Comparison of ENCODE assay signal across 1 cellular context in genomic region chr2:43389581-43390466, GRCh38.
A peak's percentile ranks its signal among the peaks of the same experiment; 100 is the strongest.
TF ChIP-seq lines count a peak whose summit lies in the region.

No MANE protein-coding gene starts in this region.

TF ChIP-seq in HepG2, 621 proteins besides CTCF, POLR2A, EP300 and RAD21 (continued from another document and continues in another):
- TF ChIP-seq ZBED4 (CRISPR knock-in tag; IDR thresholded peaks at IDR 0.05; ENCODE audit: borderline replicate concordance) (peak; percentile 63; the same call in 1 of the 2 replicates), MXD3 (CRISPR knock-in tag; IDR thresholded peaks at IDR 0.05) (no peak), ZSCAN25 (CRISPR knock-in tag; IDR thresholded peaks at IDR 0.05) (peak; percentile 60; the same call in 1 of the 2 replicates), U2AF2 (IDR thresholded peaks at IDR 0.05; ENCODE audit: low read depth, low read length) (no peak), MTF2 (CRISPR knock-in tag; IDR thresholded peaks at IDR 0.05; ENCODE audit: borderline replicate concordance) (no peak), ZBTB1 (CRISPR knock-in tag; IDR thresholded peaks at IDR 0.05; ENCODE audit: borderline replicate concordance) (no peak), ZNF570 (CRISPR knock-in tag; IDR thresholded peaks at IDR 0.05; ENCODE audit: borderline replicate concordance) (no peak), BCLAF1 (IDR thresholded peaks at IDR 0.05) (no peak), ZNF550 (CRISPR knock-in tag; IDR thresholded peaks at IDR 0.05; ENCODE audit: borderline replicate concordance) (no peak), ZNF30 (CRISPR knock-in tag; IDR thresholded peaks at IDR 0.05) (no peak), BORCS8-MEF2B (CRISPR knock-in tag; IDR thresholded peaks at IDR 0.05) (peak; percentile 80; the same call in 1 of the 2 replicates), ZSCAN31 (CRISPR knock-in tag; IDR thresholded peaks at IDR 0.05; ENCODE audit: low read depth) (no peak), SMARCE1 (IDR thresholded peaks at IDR 0.05; ENCODE audit: borderline replicate concordance) (no peak), ZNF782 (CRISPR knock-in tag; IDR thresholded peaks at IDR 0.05; ENCODE audit: borderline replicate concordance) (no peak), ZNF549 (CRISPR knock-in tag; IDR thresholded peaks at IDR 0.05) (no peak), ATF7-NPFF (CRISPR knock-in tag; IDR thresholded peaks at IDR 0.05; ENCODE audit: low read depth) (no peak), NR1H2 (CRISPR knock-in tag; IDR thresholded peaks at IDR 0.05; ENCODE audit: borderline replicate concordance, low read depth) (no peak), CSRNP2 (CRISPR knock-in tag; conservative IDR thresholded peaks at IDR 0.05; ENCODE audit: low read depth) (no peak), ZNF788 (CRISPR knock-in tag; IDR thresholded peaks at IDR 0.05; ENCODE audit: borderline replicate concordance) (no peak), SRF (IDR thresholded peaks at IDR 0.05; ENCODE audit: low read depth, low read length) (no peak), ZNF652 (CRISPR knock-in tag; IDR thresholded peaks at IDR 0.05; ENCODE audit: borderline replicate concordance, low read depth) (peak; percentile 80), SNAPC2 (CRISPR knock-in tag; IDR thresholded peaks at IDR 0.05) (peak; percentile 55; the same call in 1 of the 2 replicates), POGZ (CRISPR knock-in tag; IDR thresholded peaks at IDR 0.05) (peak; percentile 60), ZNF558 (CRISPR knock-in tag; IDR thresholded peaks at IDR 0.05; ENCODE audit: borderline replicate concordance) (no peak), SRSF9 (IDR thresholded peaks at IDR 0.05; ENCODE audit: borderline replicate concordance, insufficient read depth, low read depth, low read length, poor library complexity, severe bottlenecking) (no peak), AHR (CRISPR knock-in tag; IDR thresholded peaks at IDR 0.05) (no peak), ZNF709 (CRISPR knock-in tag; IDR thresholded peaks at IDR 0.05) (0 out of 2 replicates have a peak, but pooled peaks have one; percentile 45), PCBP2 (optimal IDR thresholded peaks at IDR 0.05; ENCODE audit: low read depth, low read length, poor library complexity, severe bottlenecking) (no peak), ZNF160 (CRISPR knock-in tag; IDR thresholded peaks at IDR 0.05) (no peak; the same call in 1 of the 2 replicates), ZNF615 (CRISPR knock-in tag; IDR thresholded peaks at IDR 0.05; ENCODE audit: borderline replicate concordance) (no peak), TOPORS (CRISPR knock-in tag; IDR thresholded peaks at IDR 0.05) (peak; percentile 59; the same call in 1 of the 2 replicates), ATF7 (IDR thresholded peaks at IDR 0.05) (no peak), ATF7 (CRISPR knock-in tag; IDR thresholded peaks at IDR 0.05) (no peak), ZUFSP (CRISPR knock-in tag; IDR thresholded peaks at IDR 0.05; ENCODE audit: borderline replicate concordance) (no peak), MXI1 (IDR thresholded peaks at IDR 0.05; ENCODE audit: borderline replicate concordance, low read depth, low read length) (no peak), ZNF616 (CRISPR knock-in tag; IDR thresholded peaks at IDR 0.05; ENCODE audit: low read depth) (no peak), ISX (CRISPR knock-in tag; conservative IDR thresholded peaks at IDR 0.05) (no peak), IRF1 (CRISPR knock-in tag; IDR thresholded peaks at IDR 0.05; ENCODE audit: low read depth) (no peak), SP1 (IDR thresholded peaks at IDR 0.05) (no peak), SP1 (CRISPR knock-in tag; IDR thresholded peaks at IDR 0.05) (no peak), KDM3A (CRISPR knock-in tag; IDR thresholded peaks at IDR 0.05; ENCODE audit: low read depth) (peak; percentile 61; the same call in 1 of the 2 replicates)
- TF ChIP-seq, protein P1, sequence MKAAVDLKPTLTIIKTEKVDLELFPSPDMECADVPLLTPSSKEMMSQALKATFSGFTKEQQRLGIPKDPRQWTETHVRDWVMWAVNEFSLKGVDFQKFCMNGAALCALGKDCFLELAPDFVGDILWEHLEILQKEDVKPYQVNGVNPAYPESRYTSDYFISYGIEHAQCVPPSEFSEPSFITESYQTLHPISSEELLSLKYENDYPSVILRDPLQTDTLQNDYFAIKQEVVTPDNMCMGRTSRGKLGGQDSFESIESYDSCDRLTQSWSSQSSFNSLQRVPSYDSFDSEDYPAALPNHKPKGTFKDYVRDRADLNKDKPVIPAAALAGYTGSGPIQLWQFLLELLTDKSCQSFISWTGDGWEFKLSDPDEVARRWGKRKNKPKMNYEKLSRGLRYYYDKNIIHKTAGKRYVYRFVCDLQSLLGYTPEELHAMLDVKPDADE (CRISPR knock-in tag; IDR thresholded peaks at IDR 0.05) = no peak
- TF ChIP-seq, protein P2, sequence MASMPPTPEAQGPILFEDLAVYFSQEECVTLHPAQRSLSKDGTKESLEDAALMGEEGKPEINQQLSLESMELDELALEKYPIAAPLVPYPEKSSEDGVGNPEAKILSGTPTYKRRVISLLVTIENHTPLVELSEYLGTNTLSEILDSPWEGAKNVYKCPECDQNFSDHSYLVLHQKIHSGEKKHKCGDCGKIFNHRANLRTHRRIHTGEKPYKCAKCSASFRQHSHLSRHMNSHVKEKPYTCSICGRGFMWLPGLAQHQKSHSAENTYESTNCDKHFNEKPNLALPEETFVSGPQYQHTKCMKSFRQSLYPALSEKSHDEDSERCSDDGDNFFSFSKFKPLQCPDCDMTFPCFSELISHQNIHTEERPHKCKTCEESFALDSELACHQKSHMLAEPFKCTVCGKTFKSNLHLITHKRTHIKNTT (CRISPR knock-in tag; IDR thresholded peaks at IDR 0.05) = no peak
- TF ChIP-seq, protein P3, sequence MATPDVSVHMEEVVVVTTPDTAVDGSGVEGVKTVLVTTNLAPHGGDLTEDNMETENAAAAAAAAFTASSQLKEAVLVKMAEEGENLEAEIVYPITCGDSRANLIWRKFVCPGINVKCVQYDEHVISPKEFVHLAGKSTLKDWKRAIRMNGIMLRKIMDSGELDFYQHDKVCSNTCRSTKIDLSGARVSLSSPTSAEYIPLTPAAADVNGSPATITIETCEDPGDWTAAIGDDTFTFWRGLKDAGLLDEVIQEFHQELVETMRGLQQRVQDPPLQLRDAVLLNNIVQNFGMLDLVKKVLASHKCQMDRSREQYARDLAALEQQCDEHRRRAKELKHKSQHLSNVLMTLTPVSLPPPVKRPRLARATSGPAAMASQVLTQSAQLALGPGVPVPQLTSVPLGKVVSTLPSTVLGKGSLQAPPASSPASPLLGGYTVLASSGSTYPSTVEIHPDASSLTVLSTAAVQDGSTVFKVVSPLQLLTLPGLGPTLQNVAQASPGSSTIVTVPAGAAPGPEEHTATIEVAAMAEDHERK (CRISPR knock-in tag; IDR thresholded peaks at IDR 0.05; ENCODE audit: low read depth) = no peak
- TF ChIP-seq, protein P4, sequence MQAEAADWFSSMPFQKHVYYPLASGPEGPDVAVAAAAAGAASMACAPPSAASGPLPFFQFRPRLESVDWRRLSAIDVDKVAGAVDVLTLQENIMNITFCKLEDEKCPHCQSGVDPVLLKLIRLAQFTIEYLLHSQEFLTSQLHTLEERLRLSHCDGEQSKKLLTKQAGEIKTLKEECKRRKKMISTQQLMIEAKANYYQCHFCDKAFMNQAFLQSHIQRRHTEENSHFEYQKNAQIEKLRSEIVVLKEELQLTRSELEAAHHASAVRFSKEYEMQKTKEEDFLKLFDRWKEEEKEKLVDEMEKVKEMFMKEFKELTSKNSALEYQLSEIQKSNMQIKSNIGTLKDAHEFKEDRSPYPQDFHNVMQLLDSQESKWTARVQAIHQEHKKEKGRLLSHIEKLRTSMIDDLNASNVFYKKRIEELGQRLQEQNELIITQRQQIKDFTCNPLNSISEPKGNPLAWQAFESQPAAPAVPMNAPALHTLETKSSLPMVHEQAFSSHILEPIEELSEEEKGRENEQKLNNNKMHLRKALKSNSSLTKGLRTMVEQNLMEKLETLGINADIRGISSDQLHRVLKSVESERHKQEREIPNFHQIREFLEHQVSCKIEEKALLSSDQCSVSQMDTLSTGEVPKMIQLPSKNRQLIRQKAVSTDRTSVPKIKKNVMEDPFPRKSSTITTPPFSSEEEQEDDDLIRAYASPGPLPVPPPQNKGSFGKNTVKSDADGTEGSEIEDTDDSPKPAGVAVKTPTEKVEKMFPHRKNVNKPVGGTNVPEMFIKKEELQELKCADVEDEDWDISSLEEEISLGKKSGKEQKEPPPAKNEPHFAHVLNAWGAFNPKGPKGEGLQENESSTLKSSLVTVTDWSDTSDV (CRISPR knock-in tag; IDR thresholded peaks at IDR 0.05) = no peak
